Comparison of ENCODE assay signal across 8 cellular contexts in the genomic region with DNA sequence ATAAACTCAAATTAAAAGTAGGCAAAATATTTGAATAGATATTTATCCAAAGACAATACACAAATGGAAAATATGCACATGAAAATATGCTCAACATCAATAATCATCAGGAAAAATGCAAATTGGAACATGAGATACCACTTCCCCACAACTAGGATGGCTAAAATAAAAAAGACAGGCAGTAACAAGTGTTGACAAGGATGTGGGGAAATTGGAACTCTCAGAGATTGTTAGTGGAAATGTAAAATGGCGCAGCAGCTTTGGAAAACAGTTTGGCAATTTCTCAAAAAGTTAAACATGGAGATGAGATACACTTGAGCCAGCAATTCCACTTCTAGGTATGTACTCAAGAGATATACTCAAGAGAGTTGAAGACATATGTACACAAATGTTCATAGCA.
"Had no signal": no experiment of that assay in that cellular context is flagged by ENCODE, and none has a peak within 500 bp of the region (broad histone marks: within the 10 kb centered on the region; RNA-seq: fewer than 3 reads in every experiment).

No MANE protein-coding gene starts in this region.

- H3K4me3 ChIP-seq: GM12878 had no signal

- FAIRE-seq: G401.6, GM12878, GM12891, GM12892, GM18507, GM19239 had no signal

- DNase-seq: GDM1, GF-D8 had no signal

- ATAC-seq: GM12878 had no signal
